ENCODE assay signal across 38 cellular contexts in the genomic region with DNA sequence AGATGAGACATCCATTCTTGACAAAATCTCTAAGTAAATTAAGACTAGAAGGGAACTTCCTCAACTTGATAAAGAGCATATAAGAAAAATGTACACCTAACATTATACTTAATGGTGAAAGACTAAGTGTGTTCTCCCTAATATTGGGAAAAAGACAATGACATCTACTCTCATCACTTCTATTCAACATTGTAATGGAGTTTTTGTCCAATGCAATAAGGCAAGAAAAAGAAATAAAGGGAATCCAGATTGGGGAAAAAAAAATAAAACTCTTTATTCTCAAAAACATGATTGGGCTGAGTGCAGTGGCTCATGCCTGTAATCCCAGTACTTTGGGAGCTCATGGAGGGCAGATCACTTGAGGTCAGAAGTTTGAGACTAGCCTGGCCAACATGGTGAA.
"Had no signal": no experiment of that assay in that cellular context is flagged by ENCODE, and none has a peak within 500 bp of the region (broad histone marks: within the 10 kb centered on the region; RNA-seq: fewer than 3 reads in every experiment).

No MANE protein-coding gene starts in this region.

- H3K27ac ChIP-seq: adrenal gland, ascending aorta, body of pancreas, brain microvascular endothelial cell, breast epithelium, cardiac muscle cell had no signal

- H3K4me1 Mint-ChIP-seq: activated naive CD4-positive, alpha-beta T cell treated with anti-CD3 and anti-CD28 coated beads, Interleukin-2, amount 10 ng/mL, durations not matched to agents 7 days and 5 days; activated naive CD4-positive, alpha-beta T cell treated with anti-CD3 and anti-CD28 coated beads, Interleukin-2, amount 50 U/mL, for 24 hours; activated naive CD8-positive, alpha-beta T cell treated with anti-CD3 and anti-CD28 coated beads for 36 hours; activated naive CD8-positive, alpha-beta T cell treated with anti-CD3 and anti-CD28 coated beads, Interleukin-2, amount 10 ng/mL, durations not matched to agents 7 days and 5 days; activated naive CD8-positive, alpha-beta T cell treated with anti-CD3 and anti-CD28 coated beads, Interleukin-2, amount 50 U/mL, for 24 hours; brain had no signal

- ATAC-seq: activated naive CD4-positive, alpha-beta T cell treated with anti-CD3 and anti-CD28 coated beads, Interleukin-2, amount 50 U/mL, for 72 hours; activated naive CD8-positive, alpha-beta T cell treated with anti-CD3 and anti-CD28 coated beads, Interleukin-2, amount 50 U/mL, for 24 hours; activated T-cell treated with anti-CD3 and anti-CD28 coated beads, Interleukin-2, amount 50 U/mL, for 4 hours; activated T-cell treated with anti-CD3 and anti-CD28 coated beads, Interleukin-2, amount 50 U/mL, for 72 hours; activated T-helper 17 cell treated with anti-CD3 and anti-CD28 coated beads, Interleukin-2, amount 50 U/mL, for 72 hours; body of pancreas had no signal

- FAIRE-seq: astrocyte, bronchial epithelial cell had no signal

- H3K36me3 Mint-ChIP-seq: brain had no signal

- H3K36me3 ChIP-seq: adrenal gland, ascending aorta, brain microvascular endothelial cell, breast epithelium, cardiac muscle cell had no signal

- H3K4me3 ChIP-seq: adrenal gland, ascending aorta, body of pancreas, breast epithelium, cardiac muscle cell had no signal

- H3K27me3 Mint-ChIP-seq: activated naive CD4-positive, alpha-beta T cell treated with anti-CD3 and anti-CD28 coated beads, Interleukin-2, amount 50 U/mL, for 24 hours; activated naive CD8-positive, alpha-beta T cell; activated naive CD8-positive, alpha-beta T cell treated with anti-CD3 and anti-CD28 coated beads for 36 hours; activated naive CD8-positive, alpha-beta T cell treated with anti-CD3 and anti-CD28 coated beads, Interleukin-2, amount 10 ng/mL, durations not matched to agents 7 days and 5 days; activated naive CD8-positive, alpha-beta T cell treated with anti-CD3 and anti-CD28 coated beads, Interleukin-2, amount 50 U/mL, for 24 hours; central memory CD8-positive, alpha-beta T cell had no signal

- H3K9me3 ChIP-seq: body of pancreas, breast epithelium had no signal

- DNase-seq: activated effector memory CD4-positive, alpha-beta T cell treated with anti-CD3 and anti-CD28 coated beads, Interleukin-2, amount 50 U/mL, for 16 hours; activated effector memory CD4-positive, alpha-beta T cell treated with Interleukin-2 at 50 U/mL for 16 hours; activated gamma-delta T cell; activated gamma-delta T cell treated with Interleukin-2 at 50 U/mL for 16 hours; activated naive CD4-positive, alpha-beta T cell; activated naive CD4-positive, alpha-beta T cell treated with anti-CD3 and anti-CD28 coated beads for 36 hours; activated naive CD4-positive, alpha-beta T cell treated with anti-CD3 and anti-CD28 coated beads, Interleukin-2, amount 10 ng/mL, durations not matched to agents 7 days and 5 days; activated naive CD4-positive, alpha-beta T cell treated with anti-CD3 and anti-CD28 coated beads, Interleukin-2, amount 50 U/mL, for 16 hours; activated naive CD4-positive, alpha-beta T cell treated with Interleukin-2 at 50 U/mL for 16 hours; activated naive CD8-positive, alpha-beta T cell treated with anti-CD3 and anti-CD28 coated beads for 36 hours; activated naive CD8-positive, alpha-beta T cell treated with anti-CD3 and anti-CD28 coated beads, Interleukin-2, amount 10 ng/mL, durations not matched to agents 7 days and 5 days; activated naive CD8-positive, alpha-beta T cell treated with anti-CD3 and anti-CD28 coated beads, Interleukin-2, amount 50 U/mL, for 24 hours; activated T-cell treated with anti-CD3 and anti-CD28 coated beads, Interleukin-2, amount 50 U/mL, for 4 hours; activated T-cell treated with anti-CD3 and anti-CD28 coated beads, Interleukin-2, amount 50 U/mL, for 48 hours; activated T-cell treated with anti-CD3 and anti-CD28 coated beads, Interleukin-2, amount 50 U/mL, for 72 hours; adrenal gland; amniotic stem cell; amygdala; anterior cingulate cortex; aorta; body of pancreas; brain microvascular endothelial cell; caudate nucleus; central memory CD4-positive, alpha-beta T cell; cerebellar nuclear complex had no signal

- H3K4me3 Mint-ChIP-seq: activated naive CD4-positive, alpha-beta T cell treated with anti-CD3 and anti-CD28 coated beads for 36 hours; activated naive CD4-positive, alpha-beta T cell treated with anti-CD3 and anti-CD28 coated beads, Interleukin-2, amount 10 ng/mL, durations not matched to agents 7 days and 5 days; activated naive CD4-positive, alpha-beta T cell treated with anti-CD3 and anti-CD28 coated beads, Interleukin-2, amount 50 U/mL, for 24 hours; activated naive CD8-positive, alpha-beta T cell; activated naive CD8-positive, alpha-beta T cell treated with anti-CD3 and anti-CD28 coated beads for 36 hours; activated naive CD8-positive, alpha-beta T cell treated with anti-CD3 and anti-CD28 coated beads, Interleukin-2, amount 10 ng/mL, durations not matched to agents 7 days and 5 days; activated naive CD8-positive, alpha-beta T cell treated with anti-CD3 and anti-CD28 coated beads, Interleukin-2, amount 50 U/mL, for 24 hours; activated T-cell treated with anti-CD3 and anti-CD28 coated beads, Interleukin-2, amount 50 U/mL, for 4 hours; activated T-cell treated with anti-CD3 and anti-CD28 coated beads, Interleukin-2, amount 50 U/mL, for 72 hours; activated T-helper 1 cell treated with anti-CD3 and anti-CD28 coated beads, Interleukin-12 subunit alpha, Interleukin-12 subunit beta, Interleukin-2, Interleukin-4 antibody, amounts not matched to agents 30 ng/mL and 10 ng/mL and 1 ng/mL, durations not matched to agents 14 hours and 24 hours and 36 hours; activated T-helper 17 cell treated with anti-CD3 and anti-CD28 coated beads, Interleukin-2, amount 50 U/mL, for 72 hours; brain; central memory CD8-positive, alpha-beta T cell had no signal

- H3K27me3 ChIP-seq: adrenal gland, ascending aorta, body of pancreas, brain microvascular endothelial cell, breast epithelium, cardiac muscle cell had no signal

- H3K27ac Mint-ChIP-seq: activated naive CD4-positive, alpha-beta T cell treated with anti-CD3 and anti-CD28 coated beads for 36 hours; activated naive CD4-positive, alpha-beta T cell treated with anti-CD3 and anti-CD28 coated beads, Interleukin-2, amount 10 ng/mL, durations not matched to agents 7 days and 5 days; activated naive CD4-positive, alpha-beta T cell treated with anti-CD3 and anti-CD28 coated beads, Interleukin-2, amount 50 U/mL, for 24 hours; activated naive CD4-positive, alpha-beta T cell treated with anti-CD3 and anti-CD28 coated beads, Interleukin-2, amount 50 U/mL, for 72 hours; activated naive CD8-positive, alpha-beta T cell; activated naive CD8-positive, alpha-beta T cell treated with anti-CD3 and anti-CD28 coated beads for 36 hours; activated naive CD8-positive, alpha-beta T cell treated with anti-CD3 and anti-CD28 coated beads, Interleukin-2, amount 10 ng/mL, durations not matched to agents 7 days and 5 days; activated naive CD8-positive, alpha-beta T cell treated with anti-CD3 and anti-CD28 coated beads, Interleukin-2, amount 50 U/mL, for 24 hours; activated T-cell treated with anti-CD3 and anti-CD28 coated beads, Interleukin-2, amount 50 U/mL, for 72 hours; activated T-helper 1 cell treated with anti-CD3 and anti-CD28 coated beads, Interleukin-12 subunit alpha, Interleukin-12 subunit beta, Interleukin-2, Interleukin-4 antibody, amounts not matched to agents 30 ng/mL and 10 ng/mL and 1 ng/mL, durations not matched to agents 14 hours and 24 hours and 36 hours; activated T-helper 17 cell treated with anti-CD3 and anti-CD28 coated beads, Interleukin-2, amount 50 U/mL, for 72 hours; activated T-helper 2 cell treated with anti-CD3 and anti-CD28 coated beads, Interferon-gamma antibody, Interleukin-2, Interleukin-4, amounts not matched to agents 10 μg/mL and 5 μg/mL and 100 μg/mL, durations not matched to agents 14 hours and 24 hours and 36 hours; brain had no signal

- H3K4me1 ChIP-seq: adrenal gland, ascending aorta, body of pancreas, breast epithelium had no signal
